In genomic region chr14:53881161-53881846, GRCh38 we compare ENCODE assay signal across 1 cellular context.
A peak's percentile ranks its signal among the peaks of the same experiment; 100 is the strongest.
TF ChIP-seq lines count a peak whose summit lies in the region.

No MANE protein-coding gene starts in this region.

TF ChIP-seq in GM12878, 131 proteins besides CTCF, POLR2A, EP300 and RAD21 (continued from another document):
- TF ChIP-seq RUNX3 (IDR thresholded peaks at IDR 0.05; ENCODE audit: low read length): peak; percentile 64
- no peak for TF ChIP-seq BRCA1 (IDR thresholded peaks at IDR 0.05; ENCODE audit: low read depth, low read length)
- no peak; a peak in 1 of 4 replicates for TF ChIP-seq ETV6 (conservative IDR thresholded peaks at IDR 0.05 in 1 of 2, IDR thresholded peaks at IDR 0.05 in 1 of 2; ENCODE audit: borderline replicate concordance in 1 of 2, low read depth in 1 of 2)
- no peak for TF ChIP-seq SIN3A (IDR thresholded peaks at IDR 0.05; ENCODE audit: low read depth, low read length)
- TF ChIP-seq USF2 (IDR thresholded peaks at IDR 0.05; ENCODE audit: borderline replicate concordance, low read depth, low read length): no peak
- TF ChIP-seq SUZ12 (IDR thresholded peaks at IDR 0.05; ENCODE audit: unreplicated experiment): no peak
- no peak for TF ChIP-seq STAT3 (IDR thresholded peaks at IDR 0.05; ENCODE audit: low read depth, low read length)
- no peak for TF ChIP-seq SUPT20H (IDR thresholded peaks at IDR 0.05; ENCODE audit: borderline replicate concordance, control insufficient read depth, low read depth, low read length)
- peak; percentile 95 for TF ChIP-seq ATF2 (IDR thresholded peaks at IDR 0.05; ENCODE audit: low read length)
- TF ChIP-seq FOS (IDR thresholded peaks at IDR 0.05; ENCODE audit: borderline replicate concordance, extremely low read depth, insufficient read length): no peak
- TF ChIP-seq EGR1 (IDR thresholded peaks at IDR 0.05; ENCODE audit: borderline replicate concordance in 1 of 2, low read depth in 2 of 2, low read length in 2 of 2): no peak
- TF ChIP-seq TCF3 (IDR thresholded peaks at IDR 0.05; ENCODE audit: borderline replicate concordance, insufficient read depth, low read depth, low read length): no peak
- no peak; the same call in 1 of the 2 replicates for TF ChIP-seq TCF7 (IDR thresholded peaks at IDR 0.05; ENCODE audit: borderline replicate concordance)
- TF ChIP-seq BCL11A (IDR thresholded peaks at IDR 0.05; ENCODE audit: low read depth, low read length): peak; percentile 33; the same call in 1 of the 2 replicates
